ENCODE assay signal across 19 cellular contexts in genomic region chr1:111359376-111359775, GRCh38.
"Had no signal": no experiment of that assay in that cellular context is flagged by ENCODE, and none has a peak within 500 bp of the region (broad histone marks: within the 10 kb centered on the region; RNA-seq: fewer than 3 reads in every experiment).

No MANE protein-coding gene starts in this region.

- H3K27me3 Mint-ChIP-seq: activated CD8-positive, alpha-beta T cell treated with anti-CD3 and anti-CD28 coated beads for 36 hours had no signal

- H3K4me3 ChIP-seq: breast epithelium had no signal

- DNase-seq: activated CD4-positive, alpha-beta T cell treated with anti-CD3 and anti-CD28 coated beads for 36 hours; activated CD8-positive, alpha-beta memory T cell treated with anti-CD3 and anti-CD28 coated beads, Interleukin-2, amount 50 U/mL, for 4 hours; activated CD8-positive, alpha-beta T cell treated with anti-CD3 and anti-CD28 coated beads for 36 hours; activated gamma-delta T cell treated with Interleukin-2 at 50 U/mL for 16 hours; activated naive CD4-positive, alpha-beta T cell treated with anti-CD3 and anti-CD28 coated beads, Interleukin-2, amount 10 ng/mL, durations not matched to agents 7 days and 5 days; activated naive CD8-positive, alpha-beta T cell treated with anti-CD3 and anti-CD28 coated beads for 36 hours; activated T-cell treated with anti-CD3 and anti-CD28 coated beads, Interleukin-2, amount 50 U/mL, for 72 hours; caudate nucleus; Karpas-422; MM.1S; NCI-H1105; NCI-H1436; NCI-H1694 treated with DMSO at 0.1 percent for 48 hours; NCI-H2029 treated with DMSO at 0.1 percent for 48 hours; NCI-H446; SHP77 treated with DMSO at 0.1 percent for 48 hours had no signal

- H3K4me1 ChIP-seq: breast epithelium had no signal

- H3K4me3 Mint-ChIP-seq: activated CD4-positive, alpha-beta T cell treated with anti-CD3 and anti-CD28 coated beads for 36 hours; activated CD8-positive, alpha-beta T cell treated with anti-CD3 and anti-CD28 coated beads for 36 hours; activated naive CD4-positive, alpha-beta T cell treated with anti-CD3 and anti-CD28 coated beads, Interleukin-2, amount 10 ng/mL, durations not matched to agents 7 days and 5 days; activated naive CD8-positive, alpha-beta T cell treated with anti-CD3 and anti-CD28 coated beads for 36 hours; activated T-cell treated with anti-CD3 and anti-CD28 coated beads, Interleukin-2, amount 50 U/mL, for 72 hours; T-helper 1 cell treated with Interleukin-12 subunit alpha and Interleukin-12 subunit beta and Interleukin-4 antibody, amounts not matched to agents 30 μg/mL and 1 μg/mL, for 36 hours had no signal

- H3K27me3 ChIP-seq: breast epithelium had no signal

- H3K36me3 Mint-ChIP-seq: activated naive CD4-positive, alpha-beta T cell treated with anti-CD3 and anti-CD28 coated beads, Interleukin-2, amount 10 ng/mL, durations not matched to agents 7 days and 5 days; activated naive CD8-positive, alpha-beta T cell treated with anti-CD3 and anti-CD28 coated beads for 36 hours had no signal

- H3K9me3 Mint-ChIP-seq: activated CD8-positive, alpha-beta T cell treated with anti-CD3 and anti-CD28 coated beads for 36 hours; activated naive CD4-positive, alpha-beta T cell treated with anti-CD3 and anti-CD28 coated beads, Interleukin-2, amount 10 ng/mL, durations not matched to agents 7 days and 5 days; activated T-cell treated with anti-CD3 and anti-CD28 coated beads, Interleukin-2, amount 50 U/mL, for 72 hours; activated T-helper 2 cell treated with anti-CD3 and anti-CD28 coated beads, Interferon-gamma antibody, Interleukin-2, Interleukin-4, amounts not matched to agents 10 μg/mL and 5 μg/mL and 100 μg/mL, durations not matched to agents 14 hours and 24 hours and 36 hours; T-helper 1 cell treated with Interleukin-12 subunit alpha and Interleukin-12 subunit beta and Interleukin-4 antibody, amounts not matched to agents 30 μg/mL and 1 μg/mL, for 36 hours had no signal

- ATAC-seq: activated CD4-positive, alpha-beta T cell treated with anti-CD3 and anti-CD28 coated beads for 36 hours; activated CD8-positive, alpha-beta T cell treated with anti-CD3 and anti-CD28 coated beads for 36 hours; activated T-cell treated with anti-CD3 and anti-CD28 coated beads, Interleukin-2, amount 50 U/mL, for 72 hours had no signal

- H3K27ac Mint-ChIP-seq: activated CD4-positive, alpha-beta T cell treated with anti-CD3 and anti-CD28 coated beads for 36 hours; activated CD8-positive, alpha-beta T cell treated with anti-CD3 and anti-CD28 coated beads for 36 hours; activated naive CD4-positive, alpha-beta T cell treated with anti-CD3 and anti-CD28 coated beads, Interleukin-2, amount 10 ng/mL, durations not matched to agents 7 days and 5 days; activated naive CD8-positive, alpha-beta T cell treated with anti-CD3 and anti-CD28 coated beads for 36 hours; activated T-cell treated with anti-CD3 and anti-CD28 coated beads, Interleukin-2, amount 50 U/mL, for 72 hours; activated T-helper 2 cell treated with anti-CD3 and anti-CD28 coated beads, Interferon-gamma antibody, Interleukin-2, Interleukin-4, amounts not matched to agents 10 μg/mL and 5 μg/mL and 100 μg/mL, durations not matched to agents 14 hours and 24 hours and 36 hours; T-helper 1 cell treated with Interleukin-12 subunit alpha and Interleukin-12 subunit beta and Interleukin-4 antibody, amounts not matched to agents 30 μg/mL and 1 μg/mL, for 36 hours had no signal

- H3K27ac ChIP-seq: breast epithelium had no signal

- H3K9me3 ChIP-seq: breast epithelium had no signal

- H3K36me3 ChIP-seq: breast epithelium had no signal
